Comparison of ENCODE assay signal across 1 cellular context in the genomic region with DNA sequence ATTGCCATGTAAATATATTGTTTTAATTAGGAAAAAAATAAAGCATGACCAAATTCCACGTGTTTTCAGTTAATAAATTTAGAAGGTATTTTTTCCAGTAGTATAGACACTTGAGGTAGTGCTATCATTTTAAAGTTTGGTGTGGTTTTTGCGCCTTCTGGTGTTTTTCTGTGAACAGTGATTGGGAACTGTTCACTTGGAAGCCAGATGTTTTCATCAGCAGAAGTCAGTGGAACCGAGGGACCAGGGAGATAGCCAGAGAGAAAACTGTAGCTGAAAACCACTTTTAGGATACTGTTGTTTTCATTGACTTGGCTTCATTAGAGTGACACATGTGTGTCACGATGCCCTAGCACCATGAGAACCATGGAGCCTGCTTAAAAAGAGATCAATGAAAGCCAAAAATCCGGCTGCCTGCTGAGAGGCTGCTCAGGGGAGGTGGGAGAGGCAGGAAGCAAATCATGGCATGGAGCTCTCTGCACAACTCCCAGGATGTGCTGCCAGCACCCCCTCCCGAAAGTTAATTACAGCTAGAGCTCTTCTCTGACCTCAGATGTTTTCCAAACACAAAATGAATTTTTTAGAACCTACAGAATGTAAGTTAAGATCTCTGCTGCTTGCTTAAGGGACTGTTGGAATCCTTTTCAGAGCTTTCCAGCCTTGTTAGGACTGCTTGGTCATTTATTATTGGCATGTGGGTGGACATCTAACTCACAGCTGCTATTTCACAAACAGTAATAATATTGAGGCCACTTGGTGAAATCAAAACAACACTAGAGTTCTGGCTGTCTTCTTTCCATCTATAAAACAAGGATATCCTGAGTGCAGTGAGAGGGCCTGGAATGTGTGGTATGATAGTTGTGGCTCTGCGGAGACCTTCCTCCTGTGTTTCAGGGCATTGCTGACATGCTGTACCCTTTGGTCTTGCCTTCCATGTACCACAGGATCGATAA.
TF ChIP-seq lines count a peak whose summit lies in the region.

No MANE protein-coding gene starts in this region.

TF ChIP-seq in SK-N-SH, 30 proteins besides CTCF, POLR2A, EP300 and RAD21 (continued from another document):
- TF ChIP-seq, protein P1, sequence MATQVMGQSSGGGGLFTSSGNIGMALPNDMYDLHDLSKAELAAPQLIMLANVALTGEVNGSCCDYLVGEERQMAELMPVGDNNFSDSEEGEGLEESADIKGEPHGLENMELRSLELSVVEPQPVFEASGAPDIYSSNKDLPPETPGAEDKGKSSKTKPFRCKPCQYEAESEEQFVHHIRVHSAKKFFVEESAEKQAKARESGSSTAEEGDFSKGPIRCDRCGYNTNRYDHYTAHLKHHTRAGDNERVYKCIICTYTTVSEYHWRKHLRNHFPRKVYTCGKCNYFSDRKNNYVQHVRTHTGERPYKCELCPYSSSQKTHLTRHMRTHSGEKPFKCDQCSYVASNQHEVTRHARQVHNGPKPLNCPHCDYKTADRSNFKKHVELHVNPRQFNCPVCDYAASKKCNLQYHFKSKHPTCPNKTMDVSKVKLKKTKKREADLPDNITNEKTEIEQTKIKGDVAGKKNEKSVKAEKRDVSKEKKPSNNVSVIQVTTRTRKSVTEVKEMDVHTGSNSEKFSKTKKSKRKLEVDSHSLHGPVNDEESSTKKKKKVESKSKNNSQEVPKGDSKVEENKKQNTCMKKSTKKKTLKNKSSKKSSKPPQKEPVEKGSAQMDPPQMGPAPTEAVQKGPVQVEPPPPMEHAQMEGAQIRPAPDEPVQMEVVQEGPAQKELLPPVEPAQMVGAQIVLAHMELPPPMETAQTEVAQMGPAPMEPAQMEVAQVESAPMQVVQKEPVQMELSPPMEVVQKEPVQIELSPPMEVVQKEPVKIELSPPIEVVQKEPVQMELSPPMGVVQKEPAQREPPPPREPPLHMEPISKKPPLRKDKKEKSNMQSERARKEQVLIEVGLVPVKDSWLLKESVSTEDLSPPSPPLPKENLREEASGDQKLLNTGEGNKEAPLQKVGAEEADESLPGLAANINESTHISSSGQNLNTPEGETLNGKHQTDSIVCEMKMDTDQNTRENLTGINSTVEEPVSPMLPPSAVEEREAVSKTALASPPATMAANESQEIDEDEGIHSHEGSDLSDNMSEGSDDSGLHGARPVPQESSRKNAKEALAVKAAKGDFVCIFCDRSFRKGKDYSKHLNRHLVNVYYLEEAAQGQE (IDR thresholded peaks at IDR 0.05; ENCODE audit: low read depth, low read length): no peak
- TF ChIP-seq, protein P2, sequence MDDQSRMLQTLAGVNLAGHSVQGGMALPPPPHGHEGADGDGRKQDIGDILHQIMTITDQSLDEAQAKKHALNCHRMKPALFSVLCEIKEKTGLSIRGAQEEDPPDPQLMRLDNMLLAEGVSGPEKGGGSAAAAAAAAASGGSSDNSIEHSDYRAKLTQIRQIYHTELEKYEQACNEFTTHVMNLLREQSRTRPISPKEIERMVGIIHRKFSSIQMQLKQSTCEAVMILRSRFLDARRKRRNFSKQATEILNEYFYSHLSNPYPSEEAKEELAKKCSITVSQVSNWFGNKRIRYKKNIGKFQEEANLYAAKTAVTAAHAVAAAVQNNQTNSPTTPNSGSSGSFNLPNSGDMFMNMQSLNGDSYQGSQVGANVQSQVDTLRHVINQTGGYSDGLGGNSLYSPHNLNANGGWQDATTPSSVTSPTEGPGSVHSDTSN (IDR thresholded peaks at IDR 0.05): no peak
- TF ChIP-seq, protein P3, sequence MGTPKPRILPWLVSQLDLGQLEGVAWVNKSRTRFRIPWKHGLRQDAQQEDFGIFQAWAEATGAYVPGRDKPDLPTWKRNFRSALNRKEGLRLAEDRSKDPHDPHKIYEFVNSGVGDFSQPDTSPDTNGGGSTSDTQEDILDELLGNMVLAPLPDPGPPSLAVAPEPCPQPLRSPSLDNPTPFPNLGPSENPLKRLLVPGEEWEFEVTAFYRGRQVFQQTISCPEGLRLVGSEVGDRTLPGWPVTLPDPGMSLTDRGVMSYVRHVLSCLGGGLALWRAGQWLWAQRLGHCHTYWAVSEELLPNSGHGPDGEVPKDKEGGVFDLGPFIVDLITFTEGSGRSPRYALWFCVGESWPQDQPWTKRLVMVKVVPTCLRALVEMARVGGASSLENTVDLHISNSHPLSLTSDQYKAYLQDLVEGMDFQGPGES (IDR thresholded peaks at IDR 0.05; ENCODE audit: low read depth, low read length): no peak
- TF ChIP-seq, protein P4, sequence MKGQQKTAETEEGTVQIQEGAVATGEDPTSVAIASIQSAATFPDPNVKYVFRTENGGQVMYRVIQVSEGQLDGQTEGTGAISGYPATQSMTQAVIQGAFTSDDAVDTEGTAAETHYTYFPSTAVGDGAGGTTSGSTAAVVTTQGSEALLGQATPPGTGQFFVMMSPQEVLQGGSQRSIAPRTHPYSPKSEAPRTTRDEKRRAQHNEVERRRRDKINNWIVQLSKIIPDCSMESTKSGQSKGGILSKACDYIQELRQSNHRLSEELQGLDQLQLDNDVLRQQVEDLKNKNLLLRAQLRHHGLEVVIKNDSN (IDR thresholded peaks at IDR 0.05; ENCODE audit: borderline replicate concordance, low read depth): no peak
- no peak for TF ChIP-seq FOXM1 (IDR thresholded peaks at IDR 0.05; ENCODE audit: low read depth)
TF ChIP-seq in SK-N-SH: peak in this region for 0.
